ENCODE assay signal across 1 cellular context in genomic region chr6:18327621-18328548, GRCh38.
TF ChIP-seq lines count a peak whose summit lies in the region.

No MANE protein-coding gene starts in this region.

TF ChIP-seq in GM23338, 12 proteins besides CTCF, POLR2A, EP300 and RAD21 (continued from another document):
- TF ChIP-seq ZNF462 (CRISPR knock-in tag; IDR thresholded peaks at IDR 0.05) (no peak), CREB1 (CRISPR knock-in tag; IDR thresholded peaks at IDR 0.05; ENCODE audit: low read depth) (no peak), EZH2phosphoT487 (IDR thresholded peaks at IDR 0.05; ENCODE audit: unreplicated experiment) (no peak)
